In the genomic region with DNA sequence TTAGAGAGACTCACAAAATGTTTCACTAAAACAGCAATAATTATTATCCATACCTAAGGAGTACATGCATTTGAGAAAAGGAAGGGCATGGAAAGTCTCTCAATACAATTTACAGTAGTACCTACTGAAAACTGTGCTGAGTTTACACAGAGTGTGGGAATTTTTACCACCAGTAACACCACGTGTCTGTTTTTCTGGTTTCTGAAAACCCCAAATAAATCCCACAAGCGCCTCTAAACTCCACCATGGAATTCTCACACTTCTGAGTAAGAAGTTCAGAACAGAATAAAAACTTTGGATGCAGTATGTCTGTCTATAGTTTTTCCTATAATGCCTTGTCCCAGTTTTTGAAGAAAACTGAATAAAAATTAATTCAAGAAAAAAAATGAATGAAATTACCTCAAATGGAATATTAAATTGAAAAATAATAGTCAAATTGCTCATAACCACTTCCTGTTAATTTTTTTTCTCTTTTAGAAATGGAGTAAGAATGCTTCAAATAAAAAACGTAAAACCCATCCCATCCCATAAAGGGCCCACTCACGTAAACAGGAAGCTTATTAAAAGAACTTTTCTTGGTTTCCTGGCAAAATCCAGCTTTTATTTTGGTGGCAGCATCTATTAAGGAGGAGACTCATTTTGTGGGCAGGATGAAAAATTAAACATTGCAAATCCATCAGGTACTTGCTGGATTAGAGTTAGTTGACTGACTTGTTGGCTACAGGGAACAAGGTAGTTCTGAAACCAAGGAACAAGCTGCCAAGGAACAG, we compare ENCODE assay signal across 1 cellular context.
TF ChIP-seq lines count a peak whose summit lies in the region.

No MANE protein-coding gene starts in this region.

TF ChIP-seq in H1, 55 proteins besides CTCF, POLR2A, EP300 and RAD21:
- TF ChIP-seq JUN (IDR thresholded peaks at IDR 0.05; ENCODE audit: low read depth, low read length) (no peak), BCL11A (IDR thresholded peaks at IDR 0.05; ENCODE audit: low read depth in 2 of 2, low read length in 2 of 2) (no peak), SP2 (IDR thresholded peaks at IDR 0.05; ENCODE audit: low read length) (no peak), TAF7 (optimal IDR thresholded peaks at IDR 0.05; ENCODE audit: borderline replicate concordance, low read depth, low read length) (no peak), CTBP2 (IDR thresholded peaks at IDR 0.05; ENCODE audit: borderline replicate concordance, insufficient read depth, insufficient read length, low read length) (no peak), KDM5A (IDR thresholded peaks at IDR 0.05; ENCODE audit: low read length) (no peak), KDM1A (IDR thresholded peaks at IDR 0.05; ENCODE audit: borderline replicate concordance, low read length) (no peak)
TF ChIP-seq in H1: peak in this region for 0.
